In the genomic region with DNA sequence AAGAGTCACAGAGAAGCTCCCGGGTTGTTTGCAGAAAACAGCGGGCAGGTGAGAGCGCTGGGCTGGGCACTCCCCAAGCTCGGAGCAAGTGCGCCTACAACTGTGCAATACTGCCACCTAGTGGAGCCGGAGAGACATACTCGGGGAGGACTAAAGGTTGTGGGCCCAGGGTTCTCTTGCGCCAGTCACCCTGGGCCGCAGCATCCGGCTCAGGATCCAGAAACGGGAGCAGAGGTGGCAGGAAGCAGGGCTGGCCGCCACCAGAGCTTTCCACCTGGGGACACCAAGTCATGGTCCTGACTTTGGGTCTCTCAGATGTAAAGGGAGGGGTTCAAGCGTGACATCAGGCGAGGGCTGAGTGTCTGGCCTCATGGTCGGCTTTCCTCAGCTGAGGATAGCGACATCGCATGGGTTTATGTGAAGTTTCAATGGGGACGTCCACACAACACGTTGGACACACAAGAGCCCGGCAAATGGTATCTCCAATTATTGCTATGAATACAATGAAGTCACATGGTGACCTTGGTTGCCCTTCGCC, we compare ENCODE assay signal across 8 cellular contexts. TPM values are rescaled to one million over a fixed set of nuclear protein-coding genes. Genes with fewer than 3 reads are reported as not detected.
DNase-seq lines count a peak whose midpoint lies in the region; ATAC-seq and TF ChIP-seq lines count a peak whose summit lies in the region.

No MANE protein-coding gene starts in this region.

- H3K36me3 ChIP-seq in A673 (ENCODE audit: insufficient read depth, low read length, poor library complexity, severe bottlenecking) = no peaks in the 10 kb centered on the region
- no peaks in the 10 kb centered on the region for H3K36me3 ChIP-seq in PC-3 (ENCODE audit: low read depth, low read length)
- H3K36me3 ChIP-seq in fibroblast of lung (ENCODE audit: control insufficient read depth, insufficient read depth, low read length) = no peaks in the 10 kb centered on the region

- intact Hi-C loops in A673 (cut with micrococcal nuclease; ENCODE audit: unreplicated experiment) = loop anchor here (1.0 to 10.0 kb wide), 5 partner anchors 130 to 568 kb away; a partner anchor contains a TSS
- intact Hi-C loops in PC-3 (cut with micrococcal nuclease) = loop anchor here (1.0 to 5.0 kb wide), 3 partner anchors 139 to 385 kb away; no protein-coding TSS in a partner anchor

- H3K4me3 ChIP-seq in A673 (ENCODE audit: low read depth, low read length, poor library complexity, severe bottlenecking) (no peak overlapping the region), PC-3 (ENCODE audit: low read length) (peak overlapping the region; percentile 36; the same call in 1 of the 2 replicates), fibroblast of lung (replicated peaks in 1 of 4; ENCODE audit: control extremely low read depth in 1 of 4, insufficient read depth in 1 of 4, low read depth in 3 of 4, low read length in 4 of 4) (no peak overlapping the region)

- H3F3A ChIP-seq in PC-3 (ENCODE audit: low read length, unreplicated experiment) = no peaks in the 10 kb centered on the region

- BruUV-seq in A673 (replicated peaks; lab: Mats Ljungman, UMichigan) (no TSS peak), PC-3 (replicated peaks; lab: Mats Ljungman, UMichigan) (no TSS peak)

- peak overlapping the region; percentile 32 for H2AFZ ChIP-seq in PC-3 (ENCODE audit: low read length)
- no peak overlapping the region for H2AFZ ChIP-seq in fibroblast of lung (ENCODE audit: low read length)

- peaks cover 27 to 36% of the 10 kb centered on the region in 2 donors for H3K27me3 Mint-ChIP-seq in natural killer cell treated with Interleukin-12 subunit alpha and Interleukin-12 subunit beta and Interleukin-15 and Interleukin-18, amount 100 ng/mL, for 72 hours
- peaks cover 35 to 49% of the 10 kb centered on the region in 2 donors for H3K27me3 Mint-ChIP-seq in stimulated activated naive B cell treated with anti-CD40 and anti-IgM and Interleukin-4, amounts not matched to agents 10 μg/mL and 1 μg/mL and 100 μg/mL, for 72 hours

- H3K27ac Mint-ChIP-seq in natural killer cell treated with Interleukin-12 subunit alpha and Interleukin-12 subunit beta and Interleukin-15 and Interleukin-18, amount 100 ng/mL, for 72 hours = no peak overlapping the region
- no peak overlapping the region for H3K27ac Mint-ChIP-seq in stimulated activated naive B cell treated with anti-CD40 and anti-IgM and Interleukin-4, amounts not matched to agents 10 μg/mL and 1 μg/mL and 100 μg/mL, for 72 hours

- H3K27me3 ChIP-seq in A673 (replicated peaks; ENCODE audit: insufficient read depth, low read depth, low read length, poor library complexity) = peaks cover 12% of the 10 kb centered on the region
- H3K27me3 ChIP-seq in PC-3 (ENCODE audit: low read length) = peaks cover 11% of the 10 kb centered on the region
- H3K27me3 ChIP-seq in fibroblast of lung (ENCODE audit: control insufficient read depth, insufficient read depth, low read length) = no peaks in the 10 kb centered on the region

- peaks cover 11% of the 10 kb centered on the region for H3K4me1 ChIP-seq in A673 (ENCODE audit: insufficient read depth, low read length, poor library complexity, severe bottlenecking)
- peaks cover 26% of the 10 kb centered on the region for H3K4me1 ChIP-seq in PC-3 (ENCODE audit: insufficient read depth, low read length)
- H3K4me1 ChIP-seq in fibroblast of lung (ENCODE audit: control insufficient read depth, extremely low read depth, insufficient read depth, low read length) = no peaks in the 10 kb centered on the region

- CTCF ChIA-PET in A673 (lab: Charles Lee) (interaction anchor here (0.6 to 2.2 kb wide), 10 partner anchors 12 to 565 kb away, joined by 3 to 15 read pairs (median 4); no protein-coding TSS in a partner anchor), PC-3 (lab: Charles Lee) (interaction anchor here (0.6 to 1.9 kb wide), 9 partner anchors 11 to 198 kb away, joined by 3 to 15 read pairs (median 5); no protein-coding TSS in a partner anchor)

- H3K9me3 Mint-ChIP-seq in natural killer cell treated with Interleukin-12 subunit alpha and Interleukin-12 subunit beta and Interleukin-15 and Interleukin-18, amount 100 ng/mL, for 72 hours = no peaks in the 10 kb centered on the region
- H3K9me3 Mint-ChIP-seq in stimulated activated naive B cell treated with anti-CD40 and anti-IgM and Interleukin-4, amounts not matched to agents 10 μg/mL and 1 μg/mL and 100 μg/mL, for 72 hours = no peaks in the 10 kb centered on the region

- H4K20me1 ChIP-seq in PC-3 (ENCODE audit: low read length) = no peaks in the 10 kb centered on the region
- H4K20me1 ChIP-seq in fibroblast of lung (ENCODE audit: control insufficient read depth, extremely low read depth, insufficient read depth, low read length) = no peaks in the 10 kb centered on the region

- H3K27ac ChIP-seq in A673 (ENCODE audit: low read depth, low read length, poor library complexity, severe bottlenecking) (no peak overlapping the region), PC-3 (ENCODE audit: low read length) (no peak overlapping the region), fibroblast of lung (ENCODE audit: insufficient read depth, low read length) (no peak overlapping the region)

- no peak overlapping the region for H3K4me3 Mint-ChIP-seq in natural killer cell treated with Interleukin-12 subunit alpha and Interleukin-12 subunit beta and Interleukin-15 and Interleukin-18, amount 100 ng/mL, for 72 hours
- peak overlapping the region in 1 of 2 donors; percentile 20 for H3K4me3 Mint-ChIP-seq in stimulated activated naive B cell treated with anti-CD40 and anti-IgM and Interleukin-4, amounts not matched to agents 10 μg/mL and 1 μg/mL and 100 μg/mL, for 72 hours

- H3K9me3 ChIP-seq in A673 (ENCODE audit: low read depth, low read length, poor library complexity, severe bottlenecking) (no peaks in the 10 kb centered on the region), PC-3 (ENCODE audit: low read length) (no peaks in the 10 kb centered on the region), fibroblast of lung (ENCODE audit: control insufficient read depth, insufficient read depth, low read depth, low read length) (no peaks in the 10 kb centered on the region)

- TF ChIP-seq CTCF in A673 (conservative IDR thresholded peaks at IDR 0.05; ENCODE audit: low read depth, low read length) (peak; percentile 92), PC-3 (conservative IDR thresholded peaks at IDR 0.05; ENCODE audit: low read depth, low read length) (peak; percentile 98), fibroblast of lung (conservative IDR thresholded peaks at IDR 0.05 in 1 of 2, IDR thresholded peaks at IDR 0.05 in 1 of 2; ENCODE audit: low read depth in 1 of 2, low read length in 2 of 2) (peak; percentile 83 to 84)

- no peaks in the 10 kb centered on the region for H3K9me2 ChIP-seq in PC-3 (replicated peaks; ENCODE audit: low read length)

- no peaks in the 10 kb centered on the region for H3K36me3 Mint-ChIP-seq in natural killer cell treated with Interleukin-12 subunit alpha and Interleukin-12 subunit beta and Interleukin-15 and Interleukin-18, amount 100 ng/mL, for 72 hours
- H3K36me3 Mint-ChIP-seq in stimulated activated naive B cell treated with anti-CD40 and anti-IgM and Interleukin-4, amounts not matched to agents 10 μg/mL and 1 μg/mL and 100 μg/mL, for 72 hours = no peaks in the 10 kb centered on the region

- POLR2A ChIA-PET in A673 (lab: Charles Lee; ENCODE audit: low non-redundant PET) (interaction anchor here (1.0 kb wide), 1 partner anchor 197 kb away, joined by 26 read pairs; no protein-coding TSS in a partner anchor), PC-3 (lab: Charles Lee; ENCODE audit: unreplicated experiment) (no interaction called here)

- DNase-seq in A673 (ENCODE audit: low spot score) = peak; percentile 88
- DNase-seq in Kasumi-1 (lab: John Stamatoyannopoulos, UW) = peak; percentile 77 to 79
- peak; percentile 96 for DNase-seq in PC-3
- DNase-seq in activated T-cell treated with anti-CD3 and anti-CD28 coated beads, Interleukin-2, amount 50 U/mL, for 1 hour = peak; percentile 67
- peak; percentile 46 to 73 for DNase-seq in fibroblast of lung (ENCODE audit: low read depth in 2 of 2)
- peak; percentile 83 for DNase-seq in natural killer cell treated with Interleukin-12 subunit alpha and Interleukin-12 subunit beta and Interleukin-15 and Interleukin-18, amount 100 ng/mL, for 72 hours (ENCODE audit: low spot score)
- DNase-seq in stimulated activated naive B cell treated with anti-CD40 and anti-IgM and Interleukin-4, amounts not matched to agents 10 μg/mL and 1 μg/mL and 100 μg/mL, for 72 hours = peak; percentile 68

- H3K4me2 ChIP-seq in PC-3 (ENCODE audit: low read length) (peak overlapping the region; percentile 62), fibroblast of lung (ENCODE audit: extremely low read depth, insufficient read depth, low read length) (no peak overlapping the region)

- H3K79me2 ChIP-seq in PC-3 (ENCODE audit: low read length) = no peaks in the 10 kb centered on the region
- no peaks in the 10 kb centered on the region for H3K79me2 ChIP-seq in fibroblast of lung (ENCODE audit: control insufficient read depth, insufficient read depth, low read length)

- peak; percentile 58 for ATAC-seq in GM18520 (IDR thresholded peaks at IDR 0.05; ENCODE audit: unreplicated experiment)
- ATAC-seq in PC-3 = peak; percentile 100
- peak; percentile 93 to 94 for ATAC-seq in natural killer cell treated with Interleukin-12 subunit alpha and Interleukin-12 subunit beta and Interleukin-15 and Interleukin-18, amount 100 ng/mL, for 72 hours
- peak; percentile 99 to 100 for ATAC-seq in stimulated activated naive B cell treated with anti-CD40 and anti-IgM and Interleukin-4, amounts not matched to agents 10 μg/mL and 1 μg/mL and 100 μg/mL, for 72 hours (replicated peaks)

- H3K9ac ChIP-seq in PC-3 (ENCODE audit: low read length) = no peak overlapping the region
- H3K9ac ChIP-seq in fibroblast of lung (ENCODE audit: insufficient read depth, low read length) = no peak overlapping the region

- H3K4me1 Mint-ChIP-seq in natural killer cell treated with Interleukin-12 subunit alpha and Interleukin-12 subunit beta and Interleukin-15 and Interleukin-18, amount 100 ng/mL, for 72 hours (ENCODE audit: low read depth in 2 of 2) = peaks cover 9% of the 10 kb centered on the region in 2 donors
- peaks cover 9 to 11% of the 10 kb centered on the region in 2 donors for H3K4me1 Mint-ChIP-seq in stimulated activated naive B cell treated with anti-CD40 and anti-IgM and Interleukin-4, amounts not matched to agents 10 μg/mL and 1 μg/mL and 100 μg/mL, for 72 hours

RNA-seq across cellular contexts. Expression of a gene that starts 11.2 kb away (rescaled TPM):
- total RNA-seq in A673 (2021) (not detected in 2 replicates), PC-3 (2014; rRNA removed) (not detected in 2 replicates), fibroblast of lung (not detected in 2 replicates)
- polyA plus RNA-seq in fibroblast of lung = not detected in 2 replicates
- not detected in 2 replicates for polyA plus RNA-seq in fibroblast of lung (2012)
- not detected in 2 replicates for polyA minus RNA-seq in fibroblast of lung (ENCODE audit: low replicate concordance)
- not detected for total RNA-seq in natural killer cell treated with Interleukin-12 subunit alpha and Interleukin-12 subunit beta and Interleukin-15 and Interleukin-18, amount 100 ng/mL, for 72 hours

RNA-seq across cellular contexts. Expression of a gene that starts 30.5 kb away (rescaled TPM):
- total RNA-seq in A673 (2021) (not detected in 2 replicates), PC-3 (2014; rRNA removed) (58.5 and 59.0 TPM in 2 replicates), fibroblast of lung (not detected in 2 replicates)
- 0.10 TPM in 1 of 2 replicates, not detected in the other for polyA plus RNA-seq in fibroblast of lung
- not detected in 2 replicates for polyA plus RNA-seq in fibroblast of lung (2012)
- not detected in 2 replicates for polyA minus RNA-seq in fibroblast of lung (ENCODE audit: low replicate concordance)
- total RNA-seq in natural killer cell treated with Interleukin-12 subunit alpha and Interleukin-12 subunit beta and Interleukin-15 and Interleukin-18, amount 100 ng/mL, for 72 hours = not detected

RNA-seq across cellular contexts. Expression of a gene that starts 47.0 kb away (rescaled TPM):
- total RNA-seq in A673 (2021) (not detected in 2 replicates), PC-3 (2014; rRNA removed) (73.7 and 75.0 TPM in 2 replicates), fibroblast of lung (not detected in 2 replicates)
- not detected in 2 replicates for polyA plus RNA-seq in fibroblast of lung
- polyA plus RNA-seq in fibroblast of lung (2012) = not detected in 2 replicates
- polyA minus RNA-seq in fibroblast of lung (ENCODE audit: low replicate concordance) = not detected in 2 replicates
- total RNA-seq in natural killer cell treated with Interleukin-12 subunit alpha and Interleukin-12 subunit beta and Interleukin-15 and Interleukin-18, amount 100 ng/mL, for 72 hours = not detected

RNA-seq across cellular contexts. Expression of a gene that starts 49.1 kb away (rescaled TPM):
- total RNA-seq in A673 (2021) (not detected in 2 replicates), PC-3 (2014; rRNA removed) (not detected in 2 replicates), fibroblast of lung (not detected in 2 replicates)
- not detected in 2 replicates for polyA plus RNA-seq in fibroblast of lung
- not detected in 2 replicates for polyA plus RNA-seq in fibroblast of lung (2012)
- not detected in 2 replicates for polyA minus RNA-seq in fibroblast of lung (ENCODE audit: low replicate concordance)
- total RNA-seq in natural killer cell treated with Interleukin-12 subunit alpha and Interleukin-12 subunit beta and Interleukin-15 and Interleukin-18, amount 100 ng/mL, for 72 hours = not detected

Comparison
In these comparisons a context has a peak if more than half of its experiments do, and no peak if none do; other contexts are left out.
1. RNA of a gene that starts 30.5 kb away (total RNA-seq): 58.5 to 59.0 TPM in PC-3; not detected in A673, not detected in fibroblast of lung and not detected in natural killer cell treated with Interleukin-12 subunit alpha and Interleukin-12 subunit beta and Interleukin-15 and Interleukin-18, amount 100 ng/mL, for 72 hours; every median in the first group is over 10 times any median in the second.
2. RNA of a gene that starts 47.0 kb away (total RNA-seq): 73.7 to 75.0 TPM in PC-3; not detected in A673, not detected in fibroblast of lung and not detected in natural killer cell treated with Interleukin-12 subunit alpha and Interleukin-12 subunit beta and Interleukin-15 and Interleukin-18, amount 100 ng/mL, for 72 hours; every median in the first group is over 10 times any median in the second.
3. Peak in every context shown above with its lines, with median percentiles within 50 percentile points of each other: DNase-seq, CTCF ChIP-seq and ATAC-seq.